ENCODE assay signal across 2 cellular contexts in genomic region chr2:854460-854859, GRCh38.
TF ChIP-seq lines count a peak whose summit lies in the region.

No MANE protein-coding gene starts in this region.

TF ChIP-seq in SK-N-SH, 30 proteins besides CTCF, POLR2A, EP300 and RAD21 (continued from another document):
- TF ChIP-seq USF2 (IDR thresholded peaks at IDR 0.05; ENCODE audit: borderline replicate concordance, low read depth, low read length) (no peak), PBX3 (IDR thresholded peaks at IDR 0.05) (no peak), ELF1 (IDR thresholded peaks at IDR 0.05) (no peak), TCF12 (IDR thresholded peaks at IDR 0.05) (no peak)

TF ChIP-seq in SK-N-SH treated with all-trans-retinoic acid at 6 μM for 48 hours, 23 proteins besides CTCF, POLR2A, EP300 and RAD21 (continued from another document):
- TF ChIP-seq TSHZ2 (CRISPR knock-in tag; IDR thresholded peaks at IDR 0.05), result no peak
- no peak for TF ChIP-seq PPARA (CRISPR knock-in tag; IDR thresholded peaks at IDR 0.05; ENCODE audit: borderline replicate concordance)
- TF ChIP-seq CREB5 (CRISPR knock-in tag; IDR thresholded peaks at IDR 0.05; ENCODE audit: low read depth), result no peak
- TF ChIP-seq BACH2 (CRISPR knock-in tag; IDR thresholded peaks at IDR 0.05; ENCODE audit: borderline replicate concordance), result no peak
- no peak for TF ChIP-seq RARB (CRISPR knock-in tag; IDR thresholded peaks at IDR 0.05)
- TF ChIP-seq PATZ1 (CRISPR knock-in tag; IDR thresholded peaks at IDR 0.05; ENCODE audit: borderline replicate concordance), result no peak
